ENCODE assay signal across 8 cellular contexts in genomic region chr20:17558154-17558940, GRCh38.
DNase-seq lines count a peak whose midpoint lies in the region; ATAC-seq and TF ChIP-seq lines count a peak whose summit lies in the region.

No MANE protein-coding gene starts in this region.

- TF ChIP-seq CTCF in OCI-LY3 (IDR thresholded peaks at IDR 0.05; ENCODE audit: low read depth, low read length): no peak
- peak in 1 of 2 experiments; percentile 7 for TF ChIP-seq CTCF in tibial artery (IDR thresholded peaks at IDR 0.05)

- no peak overlapping the region for H3K9ac ChIP-seq in OCI-LY3 (ENCODE audit: low read length)

- intact Hi-C loops in tibial artery (cut with DNase I; ENCODE audit: low total_unique reads): no loop called here

- peaks cover 16% of the 10 kb centered on the region for H3K27me3 ChIP-seq in OCI-LY3 (ENCODE audit: low read depth, low read length)
- no peaks in the 10 kb centered on the region for H3K27me3 ChIP-seq in tibial artery

- H3K36me3 ChIP-seq in OCI-LY3 (replicated peaks; ENCODE audit: low read depth, low read length) (no peaks in the 10 kb centered on the region), tibial artery (no peaks in the 10 kb centered on the region)

- no peak overlapping the region; the same call in 1 of the 2 replicates for H3K4me2 ChIP-seq in OCI-LY3 (ENCODE audit: low read length)

- no peak for ATAC-seq in HG03565 (IDR thresholded peaks at IDR 0.05; ENCODE audit: unreplicated experiment)

- no peaks in the 10 kb centered on the region for H3K79me2 ChIP-seq in OCI-LY3 (ENCODE audit: low read length)

- peak; percentile 69 for DNase-seq in SIG-M5 treated with dmso at 0.1 percent for 504 hours (lab: John Stamatoyannopoulos, UW; ENCODE audit: unreplicated experiment)
- DNase-seq in SIG-M5 (lab: John Stamatoyannopoulos, UW): no peak
- DNase-seq in brain pericyte (ENCODE audit: low read depth, low spot score): peak; percentile 69
- DNase-seq in left kidney (ENCODE audit: low read depth, low spot score): peak; percentile 32
- peak; percentile 70 to 84 for DNase-seq in tibial artery
- no peak for DNase-seq in NCI-H1930 (lab: John Stamatoyannopoulos, UW)

- no peaks in the 10 kb centered on the region for H3K4me1 ChIP-seq in OCI-LY3 (ENCODE audit: low read length)
- peaks cover 0 to 84% (median 67%) of the 10 kb centered on the region in 4 donors for H3K4me1 ChIP-seq in tibial artery

- H3K27ac ChIP-seq in OCI-LY3 (ENCODE audit: low read length) (no peak overlapping the region), tibial artery (peak overlapping the region; percentile 99 to 100)

- peak overlapping the region; percentile 58; the same call in 1 of the 2 replicates for H2AFZ ChIP-seq in OCI-LY3 (ENCODE audit: low read depth, low read length)

- H3K4me3 ChIP-seq in OCI-LY3 (ENCODE audit: low read length): no peak overlapping the region
- H3K4me3 ChIP-seq in tibial artery: peak overlapping the region; percentile 12 to 39

- H4K20me1 ChIP-seq in OCI-LY3 (ENCODE audit: insufficient read depth, low read length): no peaks in the 10 kb centered on the region

- H3K9me3 ChIP-seq in OCI-LY3 (ENCODE audit: insufficient read depth, low read length): no peaks in the 10 kb centered on the region
- no peaks in the 10 kb centered on the region for H3K9me3 ChIP-seq in tibial artery

Comparison
In these comparisons a context has a peak if more than half of its experiments do, and no peak if none do; other contexts are left out.
1. DNase-seq: peak in SIG-M5 treated with dmso at 0.1 percent for 504 hours (single experiment), brain pericyte (single experiment), left kidney (single experiment) and tibial artery (2 of 2); none in SIG-M5 (single experiment) and NCI-H1930 (0 of 2).